ENCODE assay signal across 1 cellular context in genomic region chr5:77181173-77181572, GRCh38.
TF ChIP-seq lines count a peak whose summit lies in the region.

No MANE protein-coding gene starts in this region.

TF ChIP-seq in A549, 52 proteins besides CTCF, POLR2A, EP300 and RAD21 (continued from another document):
- no peak for TF ChIP-seq MAFK (IDR thresholded peaks at IDR 0.05; ENCODE audit: partially characterized antibody)
